1 cellular context compared by ENCODE assay signal in the genomic region with DNA sequence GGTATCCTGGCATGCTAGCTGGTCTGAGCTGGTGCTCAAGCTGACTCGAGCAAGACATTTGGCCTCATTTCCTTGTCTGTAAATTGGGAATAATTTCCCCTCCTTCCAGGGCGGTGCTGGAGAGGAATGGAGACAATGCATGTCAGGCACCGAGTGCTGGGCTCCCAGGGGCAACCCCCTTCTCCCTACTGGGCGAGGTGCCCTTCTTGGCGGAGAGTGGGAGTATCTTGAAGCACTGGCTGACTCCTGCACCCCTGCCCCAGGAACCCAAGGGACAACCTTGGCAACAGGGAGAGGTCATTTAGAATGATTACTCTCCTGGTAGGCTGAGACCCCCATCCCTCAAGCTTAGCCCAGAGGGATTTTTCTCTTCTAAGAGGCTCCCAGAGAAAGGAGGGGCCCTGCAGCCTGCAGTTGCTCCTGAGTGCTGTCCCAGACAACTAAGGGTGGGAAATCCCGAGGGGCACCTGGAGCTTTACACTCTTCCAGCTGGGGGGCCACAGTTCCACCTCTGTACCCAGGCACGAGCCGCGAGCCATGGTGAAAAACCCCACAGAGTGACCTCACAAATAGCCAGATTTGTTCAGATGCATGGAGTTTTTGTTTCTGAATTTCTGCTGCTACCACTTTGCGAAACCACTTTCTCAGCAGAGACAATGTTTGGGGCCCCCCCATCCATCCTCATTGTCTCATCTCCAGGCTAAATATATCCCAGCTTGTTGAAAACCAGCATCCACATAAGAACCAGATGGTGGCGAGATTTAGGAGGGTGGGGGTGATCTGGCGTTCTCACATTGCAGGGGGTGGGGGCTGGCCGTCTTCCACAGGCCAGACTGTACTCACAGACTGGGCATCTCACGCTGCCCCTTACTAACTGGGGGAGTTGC.
A peak's percentile ranks its signal among the peaks of the same experiment; 100 is the strongest.
TF ChIP-seq lines count a peak whose summit lies in the region.

No MANE protein-coding gene starts in this region.

TF ChIP-seq in GM12878, 131 proteins besides CTCF, POLR2A, EP300 and RAD21 (continued from another document):
- TF ChIP-seq, protein P1, sequence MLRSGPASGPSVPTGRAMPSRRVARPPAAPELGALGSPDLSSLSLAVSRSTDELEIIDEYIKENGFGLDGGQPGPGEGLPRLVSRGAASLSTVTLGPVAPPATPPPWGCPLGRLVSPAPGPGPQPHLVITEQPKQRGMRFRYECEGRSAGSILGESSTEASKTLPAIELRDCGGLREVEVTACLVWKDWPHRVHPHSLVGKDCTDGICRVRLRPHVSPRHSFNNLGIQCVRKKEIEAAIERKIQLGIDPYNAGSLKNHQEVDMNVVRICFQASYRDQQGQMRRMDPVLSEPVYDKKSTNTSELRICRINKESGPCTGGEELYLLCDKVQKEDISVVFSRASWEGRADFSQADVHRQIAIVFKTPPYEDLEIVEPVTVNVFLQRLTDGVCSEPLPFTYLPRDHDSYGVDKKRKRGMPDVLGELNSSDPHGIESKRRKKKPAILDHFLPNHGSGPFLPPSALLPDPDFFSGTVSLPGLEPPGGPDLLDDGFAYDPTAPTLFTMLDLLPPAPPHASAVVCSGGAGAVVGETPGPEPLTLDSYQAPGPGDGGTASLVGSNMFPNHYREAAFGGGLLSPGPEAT (IDR thresholded peaks at IDR 0.05; ENCODE audit: low read depth) = no peak
- TF ChIP-seq, protein P2, sequence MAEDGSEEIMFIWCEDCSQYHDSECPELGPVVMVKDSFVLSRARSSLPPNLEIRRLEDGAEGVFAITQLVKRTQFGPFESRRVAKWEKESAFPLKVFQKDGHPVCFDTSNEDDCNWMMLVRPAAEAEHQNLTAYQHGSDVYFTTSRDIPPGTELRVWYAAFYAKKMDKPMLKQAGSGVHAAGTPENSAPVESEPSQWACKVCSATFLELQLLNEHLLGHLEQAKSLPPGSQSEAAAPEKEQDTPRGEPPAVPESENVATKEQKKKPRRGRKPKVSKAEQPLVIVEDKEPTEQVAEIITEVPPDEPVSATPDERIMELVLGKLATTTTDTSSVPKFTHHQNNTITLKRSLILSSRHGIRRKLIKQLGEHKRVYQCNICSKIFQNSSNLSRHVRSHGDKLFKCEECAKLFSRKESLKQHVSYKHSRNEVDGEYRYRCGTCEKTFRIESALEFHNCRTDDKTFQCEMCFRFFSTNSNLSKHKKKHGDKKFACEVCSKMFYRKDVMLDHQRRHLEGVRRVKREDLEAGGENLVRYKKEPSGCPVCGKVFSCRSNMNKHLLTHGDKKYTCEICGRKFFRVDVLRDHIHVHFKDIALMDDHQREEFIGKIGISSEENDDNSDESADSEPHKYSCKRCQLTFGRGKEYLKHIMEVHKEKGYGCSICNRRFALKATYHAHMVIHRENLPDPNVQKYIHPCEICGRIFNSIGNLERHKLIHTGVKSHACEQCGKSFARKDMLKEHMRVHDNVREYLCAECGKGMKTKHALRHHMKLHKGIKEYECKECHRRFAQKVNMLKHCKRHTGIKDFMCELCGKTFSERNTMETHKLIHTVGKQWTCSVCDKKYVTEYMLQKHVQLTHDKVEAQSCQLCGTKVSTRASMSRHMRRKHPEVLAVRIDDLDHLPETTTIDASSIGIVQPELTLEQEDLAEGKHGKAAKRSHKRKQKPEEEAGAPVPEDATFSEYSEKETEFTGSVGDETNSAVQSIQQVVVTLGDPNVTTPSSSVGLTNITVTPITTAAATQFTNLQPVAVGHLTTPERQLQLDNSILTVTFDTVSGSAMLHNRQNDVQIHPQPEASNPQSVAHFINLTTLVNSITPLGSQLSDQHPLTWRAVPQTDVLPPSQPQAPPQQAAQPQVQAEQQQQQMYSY (CRISPR knock-in tag; IDR thresholded peaks at IDR 0.05) = no peak
- no peak for TF ChIP-seq TAF1 (IDR thresholded peaks at IDR 0.05; ENCODE audit: borderline replicate concordance, low read depth, low read length)
- TF ChIP-seq NFIC (IDR thresholded peaks at IDR 0.05; ENCODE audit: low read depth, low read length) = peak; percentile 31; the same call in 1 of the 2 replicates
- TF ChIP-seq NFXL1 (IDR thresholded peaks at IDR 0.05; ENCODE audit: borderline replicate concordance) = no peak
- peak; percentile 46; the same call in 1 of the 2 replicates for TF ChIP-seq EED (IDR thresholded peaks at IDR 0.05; ENCODE audit: low read depth)
- TF ChIP-seq SPI1 (IDR thresholded peaks at IDR 0.05; ENCODE audit: borderline replicate concordance, insufficient read depth, low read depth, low read length) = no peak
- TF ChIP-seq ATF2 (IDR thresholded peaks at IDR 0.05; ENCODE audit: low read length) = no peak
- TF ChIP-seq BCLAF1 (IDR thresholded peaks at IDR 0.05) = no peak
- TF ChIP-seq CBFB (IDR thresholded peaks at IDR 0.05; ENCODE audit: low read depth) = no peak
